Comparison of ENCODE assay signal across 2 cellular contexts in the genomic region with DNA sequence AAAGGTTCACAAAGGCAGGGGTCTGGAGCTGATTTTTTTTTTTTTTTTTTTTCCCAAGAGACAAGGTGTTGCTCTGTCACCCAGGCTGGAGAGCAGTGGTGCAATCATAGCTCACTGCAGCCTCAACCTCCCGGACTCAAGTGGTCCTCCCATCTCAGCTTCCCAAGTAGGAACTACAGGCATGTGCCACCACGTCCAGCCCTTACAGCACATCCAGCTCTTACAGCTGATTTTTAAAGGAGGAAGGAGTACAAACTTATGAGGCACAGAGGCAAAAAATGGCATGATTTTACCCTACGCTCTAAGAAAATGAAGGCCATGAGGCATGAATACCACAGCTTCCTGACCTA.
TF ChIP-seq lines count a peak whose summit lies in the region.

No MANE protein-coding gene starts in this region.

TF ChIP-seq in A549, 52 proteins besides CTCF, POLR2A, EP300 and RAD21 (continued from another document):
- TF ChIP-seq NFE2L2 (conservative IDR thresholded peaks at IDR 0.05; ENCODE audit: low read length) (no peak), ZFP36 (IDR thresholded peaks at IDR 0.05; ENCODE audit: borderline replicate concordance, partially characterized antibody) (no peak), ZNF302 (CRISPR knock-in tag; IDR thresholded peaks at IDR 0.05) (no peak)

TF ChIP-seq in HCT116, 20 proteins besides CTCF, POLR2A, EP300 and RAD21 (continued from another document):
- TF ChIP-seq ATF3 (IDR thresholded peaks at IDR 0.05) (no peak), REST (IDR thresholded peaks at IDR 0.05; ENCODE audit: low read depth) (no peak), ZNF274 (IDR thresholded peaks at IDR 0.05; ENCODE audit: low read depth, low read length) (no peak), YY1 (IDR thresholded peaks at IDR 0.05; ENCODE audit: extremely low read depth, insufficient replicate concordance, low read depth, low read length) (no peak), ZFX (IDR thresholded peaks at IDR 0.05) (no peak), JUND (IDR thresholded peaks at IDR 0.05) (no peak), ZBTB33 (IDR thresholded peaks at IDR 0.05; ENCODE audit: extremely low read depth, insufficient replicate concordance, low read length) (no peak), TCF7L2 (IDR thresholded peaks at IDR 0.05; ENCODE audit: borderline replicate concordance, extremely low read depth, insufficient read depth, insufficient read length) (no peak), SIN3A (IDR thresholded peaks at IDR 0.05; ENCODE audit: low read depth) (no peak)
TF ChIP-seq in HCT116: peak in this region for 0.
